8 cellular contexts compared by ENCODE assay signal in the genomic region with DNA sequence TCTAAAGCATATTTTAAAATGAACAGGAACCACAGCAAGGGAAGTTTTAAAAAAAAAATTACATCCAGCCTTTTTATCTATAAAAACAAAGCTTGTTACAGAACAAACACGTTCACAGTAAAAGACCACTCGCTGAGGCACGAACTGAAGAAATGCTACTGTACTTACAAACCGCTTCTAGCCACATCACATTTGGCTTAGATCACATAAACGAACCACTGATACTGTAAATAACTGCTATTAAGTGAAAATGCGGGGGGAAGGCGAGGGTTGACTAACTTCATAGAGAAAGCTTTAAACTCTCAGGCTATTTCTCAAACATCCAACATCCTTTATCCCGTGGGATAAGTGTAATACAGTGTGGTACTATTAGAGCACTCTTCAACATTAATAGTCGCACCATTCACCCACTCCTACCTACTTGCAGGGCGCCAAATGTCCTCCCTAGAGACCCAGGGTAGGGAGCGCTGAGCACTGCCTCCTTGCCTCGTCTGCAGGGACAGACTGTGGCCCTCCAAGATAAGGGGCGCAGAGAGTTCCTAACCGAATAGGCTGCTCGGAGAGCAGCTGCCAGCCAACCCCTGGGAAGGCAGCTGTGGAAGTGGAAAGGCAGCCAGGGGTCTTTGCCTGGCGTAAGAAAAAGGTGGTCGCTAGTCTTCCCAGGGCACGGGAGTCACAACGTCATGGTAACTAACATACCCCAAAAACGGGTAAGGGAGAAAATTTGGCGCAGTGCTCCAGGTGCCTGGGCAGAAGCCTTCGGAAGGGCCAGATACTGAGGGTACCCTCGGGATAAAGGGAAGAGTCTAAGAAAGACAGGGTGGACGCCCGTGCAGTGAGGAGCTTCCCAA. TPM values are rescaled to one million over a fixed set of nuclear protein-coding genes. Genes with fewer than 3 reads are reported as not detected.
DNase-seq lines count a peak whose midpoint lies in the region; ATAC-seq, FAIRE-seq and TF ChIP-seq lines count a peak whose summit lies in the region.

No MANE protein-coding gene starts in this region.

- TF ChIP-seq CTCF in SK-N-SH (IDR thresholded peaks at IDR 0.05) (no peak), bronchial epithelial cell (IDR thresholded peaks at IDR 0.05; ENCODE audit: insufficient read depth, low read length, severe bottlenecking) (no peak)

- TF ChIP-seq RAD21 in SK-N-SH (IDR thresholded peaks at IDR 0.05; ENCODE audit: low read length): no peak

- peak overlapping the region; percentile 88 for H3K4me2 ChIP-seq in SK-N-SH

- peak overlapping the region in 1 of 2 experiments; percentile 70; a peak in 2 of 4 replicates for H3K27ac ChIP-seq in SK-N-SH (ENCODE audit: low read depth in 2 of 2, low read length in 1 of 2)

- H2AFZ ChIP-seq in SK-N-SH (ENCODE audit: low read depth): peak overlapping the region; percentile 98

- no peaks in the 10 kb centered on the region for H4K20me1 ChIP-seq in SK-N-SH (ENCODE audit: insufficient read depth)

- peak overlapping the region; percentile 93 to 95 for H3K4me3 ChIP-seq in SK-N-SH (ENCODE audit: low read depth in 2 of 2, low read length in 1 of 2)
- H3K4me3 ChIP-seq in bronchial epithelial cell (ENCODE audit: low read depth, low read length): peak overlapping the region; percentile 94

- POLR2A ChIA-PET in SK-N-SH (lab: Yijun Ruan, JAX): no interaction called here

- peak in 10 of 14 donors; percentile 20 to 66 (median 54) for DNase-seq in C1 segment of cervical spinal cord (lab: John Stamatoyannopoulos, UW)
- DNase-seq in SK-N-SH: peak; percentile 49
- DNase-seq in bronchial epithelial cell (ENCODE audit: low read depth): no peak
- peak; percentile 57 for DNase-seq in kidney glomerular epithelial cell (lab: John Stamatoyannopoulos, UW)
- DNase-seq in stimulated activated CD4-positive, alpha-beta T cell treated with anti-CD3 and anti-CD28 coated beads, Interleukin-4, amount 100 ng/mL, for 4 hours: peak; percentile 11 to 17
- DNase-seq in SIG-M5 (lab: John Stamatoyannopoulos, UW): no peak

- CTCF ChIA-PET in SK-N-SH (lab: Yijun Ruan, JAX): interaction anchor here (0.6 to 5.0 kb wide), 5 partner anchors 20 to 214 kb away, joined by 3 to 24 read pairs (median 4); no protein-coding TSS in a partner anchor

- no peaks in the 10 kb centered on the region for H3F3A ChIP-seq in SK-N-SH (replicated peaks; ENCODE audit: insufficient read depth)

- ATAC-seq in GM19324 (IDR thresholded peaks at IDR 0.05; ENCODE audit: low FRiP score, unreplicated experiment): peak; percentile 30
- peak; percentile 5 for ATAC-seq in HG03457 (IDR thresholded peaks at IDR 0.05; ENCODE audit: unreplicated experiment)

- TF ChIP-seq EP300 in SK-N-SH (IDR thresholded peaks at IDR 0.05; ENCODE audit: borderline replicate concordance in 1 of 2, low read depth in 1 of 2, low read length in 1 of 2): no peak

- H3K27me3 ChIP-seq in SK-N-SH (ENCODE audit: insufficient read depth) (no peaks in the 10 kb centered on the region), bronchial epithelial cell (ENCODE audit: control insufficient read depth, insufficient read depth, low read length) (no peaks in the 10 kb centered on the region)

- H3K9me3 ChIP-seq in SK-N-SH: no peaks in the 10 kb centered on the region

- no peaks in the 10 kb centered on the region for H3K9me2 ChIP-seq in SK-N-SH

- H3K4me1 ChIP-seq in SK-N-SH (ENCODE audit: control insufficient read depth in 1 of 2, insufficient read depth in 2 of 2, low read depth in 1 of 2, low read length in 1 of 2): peaks cover 4% of the 10 kb centered on the region in 2 experiments; a peak in 2 of 4 replicates

- no peaks in the 10 kb centered on the region for H3K79me2 ChIP-seq in SK-N-SH (ENCODE audit: insufficient read depth)

- WGBS in SK-N-SH (ENCODE audit: low lambda C conversion rate): 22% methylated on average over 25 of the region's 25 CpGs

- peak overlapping the region; percentile 69; the same call in 1 of the 2 replicates for H3K9ac ChIP-seq in SK-N-SH

- FAIRE-seq in bronchial epithelial cell (lab: Jason Lieb, UNC): no peak

- H3K36me3 ChIP-seq in SK-N-SH (replicated peaks in 1 of 2; ENCODE audit: control insufficient read depth in 1 of 2, insufficient read depth in 2 of 2, low read length in 1 of 2): peaks cover 4 to 7% of the 10 kb centered on the region in 2 experiments
- no peaks in the 10 kb centered on the region for H3K36me3 ChIP-seq in bronchial epithelial cell (ENCODE audit: control insufficient read depth, insufficient read depth, low read length)

TF ChIP-seq in SK-N-SH, 30 proteins besides CTCF, POLR2A, EP300 and RAD21:
- TF ChIP-seq, protein P1, sequence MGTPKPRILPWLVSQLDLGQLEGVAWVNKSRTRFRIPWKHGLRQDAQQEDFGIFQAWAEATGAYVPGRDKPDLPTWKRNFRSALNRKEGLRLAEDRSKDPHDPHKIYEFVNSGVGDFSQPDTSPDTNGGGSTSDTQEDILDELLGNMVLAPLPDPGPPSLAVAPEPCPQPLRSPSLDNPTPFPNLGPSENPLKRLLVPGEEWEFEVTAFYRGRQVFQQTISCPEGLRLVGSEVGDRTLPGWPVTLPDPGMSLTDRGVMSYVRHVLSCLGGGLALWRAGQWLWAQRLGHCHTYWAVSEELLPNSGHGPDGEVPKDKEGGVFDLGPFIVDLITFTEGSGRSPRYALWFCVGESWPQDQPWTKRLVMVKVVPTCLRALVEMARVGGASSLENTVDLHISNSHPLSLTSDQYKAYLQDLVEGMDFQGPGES (IDR thresholded peaks at IDR 0.05; ENCODE audit: low read depth, low read length): no peak
- 0 out of 2 replicates have a peak, but pooled peaks have one; percentile 10 for TF ChIP-seq MAX (IDR thresholded peaks at IDR 0.05; ENCODE audit: low read depth)
- TF ChIP-seq CHD2 (IDR thresholded peaks at IDR 0.05; ENCODE audit: low read length, partially characterized antibody): no peak

RNA-seq across cellular contexts. Expression of gene GPR155, which starts 0.8 kb away (rescaled TPM):
- polyA plus RNA-seq in SK-N-SH (2012; rRNA removed): 3.5 and 7.8 TPM in 2 replicates
- 5.6 and 5.7 TPM in 2 replicates for polyA plus RNA-seq in SK-N-SH (2012; cell fraction: cytosol; rRNA removed)
- 2.6 and 5.9 TPM in 2 replicates for polyA plus RNA-seq in SK-N-SH (2012; cell fraction: nucleus; rRNA removed)
- 1.3 TPM in 2 replicates for total RNA-seq in bronchial epithelial cell

Comparison
In these comparisons a context has a peak if more than half of its experiments do, and no peak if none do; other contexts are left out.
1. DNase-seq: peak in C1 segment of cervical spinal cord (10 of 14), SK-N-SH (single experiment), kidney glomerular epithelial cell (single experiment) and stimulated activated CD4-positive, alpha-beta T cell treated with anti-CD3 and anti-CD28 coated beads, Interleukin-4, amount 100 ng/mL, for 4 hours (2 of 2); none in bronchial epithelial cell (single experiment) and SIG-M5 (single experiment).